In the genomic region with DNA sequence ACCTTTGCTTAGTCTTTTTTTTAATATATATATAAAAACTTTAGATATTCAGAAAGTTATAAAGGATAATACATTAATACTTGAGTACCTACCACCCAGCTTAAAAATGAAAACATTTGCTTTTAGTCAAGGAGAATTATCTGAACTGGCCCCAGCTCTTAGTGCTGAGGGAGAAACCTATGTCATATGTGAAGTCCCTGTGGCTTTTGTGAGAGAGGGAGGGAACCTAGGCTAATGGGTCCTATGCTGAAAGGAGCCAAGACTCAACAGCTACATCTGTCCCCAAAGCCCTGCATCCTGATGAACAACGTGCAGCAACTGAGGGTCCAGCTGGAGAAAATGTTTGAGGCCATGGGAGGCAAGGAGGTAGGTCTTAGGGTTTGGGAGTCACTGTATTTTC, we compare ENCODE assay signal across 32 cellular contexts.
"Had no signal": no experiment of that assay in that cellular context is flagged by ENCODE, and none has a peak within 500 bp of the region (broad histone marks: within the 10 kb centered on the region; RNA-seq: fewer than 3 reads in every experiment).

No MANE protein-coding gene starts in this region.

- H3K9me3 Mint-ChIP-seq: activated naive CD4-positive, alpha-beta T cell treated with anti-CD3 and anti-CD28 coated beads, Interleukin-2, amount 10 ng/mL, durations not matched to agents 7 days and 5 days; activated naive CD8-positive, alpha-beta T cell treated with anti-CD3 and anti-CD28 coated beads, Interleukin-2, amount 50 U/mL, for 24 hours; activated T-helper 1 cell treated with anti-CD3 and anti-CD28 coated beads, Interleukin-12 subunit alpha, Interleukin-12 subunit beta, Interleukin-2, Interleukin-4 antibody, amounts not matched to agents 30 ng/mL and 10 ng/mL and 1 ng/mL, durations not matched to agents 14 hours and 24 hours and 36 hours; brain had no signal

- H3K4me2 ChIP-seq: KMS-11 had no signal

- H3K27ac ChIP-seq: KMS-11, WERI-Rb-1 had no signal

- H3K27me3 Mint-ChIP-seq: activated naive CD4-positive, alpha-beta T cell treated with anti-CD3 and anti-CD28 coated beads, Interleukin-2, amount 10 ng/mL, durations not matched to agents 7 days and 5 days; brain had no signal

- H3K4me1 Mint-ChIP-seq: activated naive CD4-positive, alpha-beta T cell treated with anti-CD3 and anti-CD28 coated beads, Interleukin-2, amount 10 ng/mL, durations not matched to agents 7 days and 5 days; brain had no signal

- H3K36me3 Mint-ChIP-seq: activated naive CD4-positive, alpha-beta T cell treated with anti-CD3 and anti-CD28 coated beads, Interleukin-2, amount 10 ng/mL, durations not matched to agents 7 days and 5 days; activated naive CD8-positive, alpha-beta T cell had no signal

- DNase-seq: activated CD4-positive, alpha-beta T cell treated with anti-CD3 and anti-CD28 coated beads for 1 hour; activated CD4-positive, alpha-beta T cell treated with anti-CD3 and anti-CD28 coated beads for 48 hours; activated CD4-positive, alpha-beta T cell treated with anti-CD3 and anti-CD28 coated beads, Interleukin-2, amount 50 U/mL, for 4 hours; activated CD4-positive, CD25-positive, alpha-beta regulatory T cell; activated effector memory CD4-positive, alpha-beta T cell treated with Interleukin-2 at 50 U/mL for 16 hours; activated naive CD4-positive, alpha-beta T cell treated with anti-CD3 and anti-CD28 coated beads, Interleukin-2, amount 10 ng/mL, durations not matched to agents 7 days and 5 days; activated naive CD8-positive, alpha-beta T cell treated with anti-CD3 and anti-CD28 coated beads, Interleukin-2, amount 50 U/mL, for 24 hours; activated T-cell treated with anti-CD3 and anti-CD28 coated beads, Interleukin-2, amount 50 U/mL, for 1 hour; anterior cingulate cortex; caudate nucleus; cerebellar nuclear complex; NCI-H1092 treated with DMSO at 0.1 percent for 48 hours; NCI-H1417; NCI-H146; NCI-H187; NCI-H2029 treated with DMSO at 0.1 percent for 48 hours; NCI-H2107; NCI-H2171; NCI-H510A; NCI-H526; NCI-H748 treated with DMSO at 0.1 percent for 48 hours; OCI-M1; Right ventricle myocardium superior; SW 1271; T-helper 1 cell; T-helper 2 cell; T1000; WERI-Rb-1 had no signal

- H3K27ac Mint-ChIP-seq: activated naive CD4-positive, alpha-beta T cell treated with anti-CD3 and anti-CD28 coated beads, Interleukin-2, amount 10 ng/mL, durations not matched to agents 7 days and 5 days; activated naive CD8-positive, alpha-beta T cell; activated naive CD8-positive, alpha-beta T cell treated with anti-CD3 and anti-CD28 coated beads, Interleukin-2, amount 50 U/mL, for 24 hours; activated T-helper 1 cell treated with anti-CD3 and anti-CD28 coated beads, Interleukin-12 subunit alpha, Interleukin-12 subunit beta, Interleukin-2, Interleukin-4 antibody, amounts not matched to agents 30 ng/mL and 10 ng/mL and 1 ng/mL, durations not matched to agents 14 hours and 24 hours and 36 hours; brain had no signal

- H3K4me3 Mint-ChIP-seq: activated naive CD4-positive, alpha-beta T cell treated with anti-CD3 and anti-CD28 coated beads, Interleukin-2, amount 10 ng/mL, durations not matched to agents 7 days and 5 days; activated naive CD8-positive, alpha-beta T cell; activated naive CD8-positive, alpha-beta T cell treated with anti-CD3 and anti-CD28 coated beads, Interleukin-2, amount 50 U/mL, for 24 hours; activated T-helper 1 cell treated with anti-CD3 and anti-CD28 coated beads, Interleukin-12 subunit alpha, Interleukin-12 subunit beta, Interleukin-2, Interleukin-4 antibody, amounts not matched to agents 30 ng/mL and 10 ng/mL and 1 ng/mL, durations not matched to agents 14 hours and 24 hours and 36 hours; brain had no signal

- H3K9ac ChIP-seq: KMS-11 had no signal
